ENCODE assay signal across 4 cellular contexts in genomic region chr2:67771380-67771779, GRCh38.
TF ChIP-seq lines count a peak whose summit lies in the region.

No MANE protein-coding gene starts in this region.

TF ChIP-seq in HepG2, 621 proteins besides CTCF, POLR2A, EP300 and RAD21 (continues in another document):
- TF ChIP-seq MAFF (IDR thresholded peaks at IDR 0.05; ENCODE audit: low read depth, low read length) (peak; percentile 32; the same call in 1 of the 2 replicates), HNRNPK (IDR thresholded peaks at IDR 0.05; ENCODE audit: low read depth, low read length, poor library complexity, severe bottlenecking) (no peak), NKX3-1 (CRISPR knock-in tag; IDR thresholded peaks at IDR 0.05) (no peak), SALL2 (CRISPR knock-in tag; IDR thresholded peaks at IDR 0.05) (no peak), ZNF205 (CRISPR knock-in tag; IDR thresholded peaks at IDR 0.05) (no peak), MAFK (conservative IDR thresholded peaks at IDR 0.05 in 1 of 2, IDR thresholded peaks at IDR 0.05 in 1 of 2; ENCODE audit: low read length in 2 of 2) (peak; percentile 25 to 55; a peak in 2 of 4 replicates), RAD51 (IDR thresholded peaks at IDR 0.05; ENCODE audit: borderline replicate concordance) (no peak), KLF13 (CRISPR knock-in tag; IDR thresholded peaks at IDR 0.05) (no peak), ZBTB33 (CRISPR knock-in tag; IDR thresholded peaks at IDR 0.05) (no peak), KLF16 (CRISPR knock-in tag; IDR thresholded peaks at IDR 0.05) (no peak), BRCA1 (CRISPR knock-in tag; IDR thresholded peaks at IDR 0.05) (no peak)
- TF ChIP-seq, protein P1, sequence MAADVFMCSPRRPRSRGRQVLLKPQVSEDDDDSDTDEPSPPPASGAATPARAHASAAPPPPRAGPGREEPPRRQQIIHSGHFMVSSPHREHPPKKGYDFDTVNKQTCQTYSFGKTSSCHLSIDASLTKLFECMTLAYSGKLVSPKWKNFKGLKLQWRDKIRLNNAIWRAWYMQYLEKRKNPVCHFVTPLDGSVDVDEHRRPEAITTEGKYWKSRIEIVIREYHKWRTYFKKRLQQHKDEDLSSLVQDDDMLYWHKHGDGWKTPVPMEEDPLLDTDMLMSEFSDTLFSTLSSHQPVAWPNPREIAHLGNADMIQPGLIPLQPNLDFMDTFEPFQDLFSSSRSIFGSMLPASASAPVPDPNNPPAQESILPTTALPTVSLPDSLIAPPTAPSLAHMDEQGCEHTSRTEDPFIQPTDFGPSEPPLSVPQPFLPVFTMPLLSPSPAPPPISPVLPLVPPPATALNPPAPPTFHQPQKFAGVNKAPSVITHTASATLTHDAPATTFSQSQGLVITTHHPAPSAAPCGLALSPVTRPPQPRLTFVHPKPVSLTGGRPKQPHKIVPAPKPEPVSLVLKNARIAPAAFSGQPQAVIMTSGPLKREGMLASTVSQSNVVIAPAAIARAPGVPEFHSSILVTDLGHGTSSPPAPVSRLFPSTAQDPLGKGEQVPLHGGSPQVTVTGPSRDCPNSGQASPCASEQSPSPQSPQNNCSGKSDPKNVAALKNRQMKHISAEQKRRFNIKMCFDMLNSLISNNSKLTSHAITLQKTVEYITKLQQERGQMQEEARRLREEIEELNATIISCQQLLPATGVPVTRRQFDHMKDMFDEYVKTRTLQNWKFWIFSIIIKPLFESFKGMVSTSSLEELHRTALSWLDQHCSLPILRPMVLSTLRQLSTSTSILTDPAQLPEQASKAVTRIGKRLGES (CRISPR knock-in tag; IDR thresholded peaks at IDR 0.05; ENCODE audit: borderline replicate concordance), result no peak

TF ChIP-seq in A549, 52 proteins besides CTCF, POLR2A, EP300 and RAD21:
- TF ChIP-seq BCL3 (IDR thresholded peaks at IDR 0.05) (no peak), FOXS1 (CRISPR knock-in tag; IDR thresholded peaks at IDR 0.05) (no peak), BHLHE40 (IDR thresholded peaks at IDR 0.05; ENCODE audit: low read depth, low read length) (no peak), SMC3 (IDR thresholded peaks at IDR 0.05) (no peak), NFE2L2 (conservative IDR thresholded peaks at IDR 0.05; ENCODE audit: low read length) (no peak), ZC3H11A (IDR thresholded peaks at IDR 0.05) (no peak), MAFK (IDR thresholded peaks at IDR 0.05; ENCODE audit: partially characterized antibody) (peak; percentile 61), KDM5A (IDR thresholded peaks at IDR 0.05) (no peak)

TF ChIP-seq in IMR-90, 13 proteins besides CTCF, POLR2A, EP300 and RAD21:
- peak; percentile 73 for TF ChIP-seq MAFK (IDR thresholded peaks at IDR 0.05; ENCODE audit: low read depth, low read length)
- TF ChIP-seq NFE2L2 (IDR thresholded peaks at IDR 0.05; ENCODE audit: low read depth, low read length), result no peak
- TF ChIP-seq, protein P2, sequence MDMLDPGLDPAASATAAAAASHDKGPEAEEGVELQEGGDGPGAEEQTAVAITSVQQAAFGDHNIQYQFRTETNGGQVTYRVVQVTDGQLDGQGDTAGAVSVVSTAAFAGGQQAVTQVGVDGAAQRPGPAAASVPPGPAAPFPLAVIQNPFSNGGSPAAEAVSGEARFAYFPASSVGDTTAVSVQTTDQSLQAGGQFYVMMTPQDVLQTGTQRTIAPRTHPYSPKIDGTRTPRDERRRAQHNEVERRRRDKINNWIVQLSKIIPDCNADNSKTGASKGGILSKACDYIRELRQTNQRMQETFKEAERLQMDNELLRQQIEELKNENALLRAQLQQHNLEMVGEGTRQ (IDR thresholded peaks at IDR 0.05; ENCODE audit: low read depth, low read length), result no peak

TF ChIP-seq in neural cell, 6 proteins besides CTCF, POLR2A, EP300 and RAD21:
- TF ChIP-seq POLR2AphosphoS5 (IDR thresholded peaks at IDR 0.05), result peak; percentile 63
- no peak for TF ChIP-seq MXI1 (conservative IDR thresholded peaks at IDR 0.05; ENCODE audit: poor library complexity, severe bottlenecking)
- no peak for TF ChIP-seq EZH2 (IDR thresholded peaks at IDR 0.05; ENCODE audit: borderline replicate concordance, insufficient read depth, low read length, poor library complexity, severe bottlenecking)
TF ChIP-seq in neural cell: peak in this region for 1.
